ENCODE assay signal across 1 cellular context in the genomic region with DNA sequence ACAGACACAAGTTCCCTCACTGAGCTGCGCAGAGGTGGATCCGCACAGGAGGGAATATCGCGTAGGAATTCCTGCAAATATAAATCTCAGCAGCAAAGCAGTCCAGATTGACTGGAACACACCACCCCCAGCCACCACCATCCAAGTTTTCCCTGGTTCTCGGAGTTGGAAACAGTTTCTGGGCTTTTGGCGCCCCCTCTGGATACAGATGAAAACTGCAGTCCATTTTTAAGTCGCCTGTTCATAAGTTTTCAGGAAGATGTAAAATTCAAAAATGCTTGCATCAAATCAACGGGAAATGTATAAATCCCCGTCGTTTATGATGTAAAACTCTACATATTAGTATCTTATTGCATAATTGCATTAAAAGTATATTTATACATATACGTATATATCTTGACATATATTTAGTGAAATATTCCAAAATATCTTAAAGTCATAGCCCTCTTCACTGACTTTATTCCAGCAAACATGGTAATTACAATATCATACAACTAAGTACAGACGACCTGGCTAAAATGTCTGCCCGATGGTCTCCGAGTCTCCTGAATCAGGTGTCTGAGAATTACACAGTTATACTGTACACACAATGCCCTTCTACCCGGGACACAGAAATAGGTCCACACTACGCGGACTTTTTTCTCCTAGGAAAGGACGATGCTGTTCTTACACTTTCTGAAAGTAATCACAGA.
TF ChIP-seq lines count a peak whose summit lies in the region.

No MANE protein-coding gene starts in this region.

TF ChIP-seq in GM23338, 12 proteins besides CTCF, POLR2A, EP300 and RAD21 (continued from another document):
- TF ChIP-seq EZH2phosphoT487 (IDR thresholded peaks at IDR 0.05; ENCODE audit: unreplicated experiment) (no peak), EZH2 (IDR thresholded peaks at IDR 0.05; ENCODE audit: low read depth, unreplicated experiment) (peak; percentile 62), ZNF114 (CRISPR knock-in tag; IDR thresholded peaks at IDR 0.05) (no peak), STAT1 (IDR thresholded peaks at IDR 0.05; ENCODE audit: unreplicated experiment) (no peak)
